17 cellular contexts compared by ENCODE assay signal in genomic region chr2:152352616-152353015, GRCh38.
"Had no signal": no experiment of that assay in that cellular context is flagged by ENCODE, and none has a peak within 500 bp of the region (broad histone marks: within the 10 kb centered on the region; RNA-seq: fewer than 3 reads in every experiment).

No MANE protein-coding gene starts in this region.

- H3K27ac ChIP-seq: brain microvascular endothelial cell, esophagus muscularis mucosa, hepatocyte, lower lobe of right lung, suprapubic skin had no signal

- H3K4me1 ChIP-seq: lower lobe of right lung had no signal

- H3K9me3 ChIP-seq: esophagus muscularis mucosa, lower lobe of right lung, suprapubic skin had no signal

- ATAC-seq: activated CD8-positive, alpha-beta T cell treated with anti-CD3 and anti-CD28 coated beads for 36 hours; left cardiac atrium; lower lobe of right lung; natural killer cell treated with Interleukin-12 subunit alpha and Interleukin-12 subunit beta and Interleukin-15 and Interleukin-18, amount 100 ng/mL, for 72 hours had no signal

- H3K4me3 Mint-ChIP-seq: activated CD4-positive, alpha-beta T cell treated with anti-CD3 and anti-CD28 coated beads, Interleukin-2, amount 10 ng/mL, durations not matched to agents 24 days and 14 days; activated CD8-positive, alpha-beta T cell treated with anti-CD3 and anti-CD28 coated beads for 36 hours; activated naive CD4-positive, alpha-beta T cell treated with anti-CD3 and anti-CD28 coated beads for 36 hours; natural killer cell treated with Interleukin-12 subunit alpha and Interleukin-12 subunit beta and Interleukin-15 and Interleukin-18, amount 100 ng/mL, for 72 hours; type B pancreatic cell had no signal

- H3K27ac Mint-ChIP-seq: activated CD4-positive, alpha-beta T cell treated with anti-CD3 and anti-CD28 coated beads, Interleukin-2, amount 10 ng/mL, durations not matched to agents 24 days and 14 days; activated CD8-positive, alpha-beta T cell treated with anti-CD3 and anti-CD28 coated beads for 36 hours; activated naive CD4-positive, alpha-beta T cell treated with anti-CD3 and anti-CD28 coated beads for 36 hours; natural killer cell treated with Interleukin-12 subunit alpha and Interleukin-12 subunit beta and Interleukin-15 and Interleukin-18, amount 100 ng/mL, for 72 hours; type B pancreatic cell had no signal

- H3K27me3 Mint-ChIP-seq: activated CD4-positive, alpha-beta T cell treated with anti-CD3 and anti-CD28 coated beads, Interleukin-2, amount 10 ng/mL, durations not matched to agents 24 days and 14 days; type B pancreatic cell had no signal

- H3K36me3 ChIP-seq: brain microvascular endothelial cell, esophagus muscularis mucosa, lower lobe of right lung, suprapubic skin had no signal

- H3K27me3 ChIP-seq: brain microvascular endothelial cell, esophagus muscularis mucosa, hepatocyte, suprapubic skin had no signal

- H3K4me1 Mint-ChIP-seq: activated CD4-positive, alpha-beta T cell treated with anti-CD3 and anti-CD28 coated beads, Interleukin-2, amount 10 ng/mL, durations not matched to agents 24 days and 14 days had no signal

- DNase-seq: activated CD4-positive, alpha-beta T cell treated with anti-CD3 and anti-CD28 coated beads, Interleukin-2, amount 10 ng/mL, durations not matched to agents 24 days and 14 days; activated CD8-positive, alpha-beta T cell treated with anti-CD3 and anti-CD28 coated beads for 36 hours; activated naive CD4-positive, alpha-beta T cell treated with anti-CD3 and anti-CD28 coated beads for 36 hours; activated T-cell treated with anti-CD3 and anti-CD28 coated beads, Interleukin-2, amount 50 U/mL, for 1 hour; brain microvascular endothelial cell; effector CD8-positive, alpha-beta T cell; left cardiac atrium; lower lobe of right lung; nucleus accumbens; stimulated activated CD4-positive, alpha-beta T cell treated with anti-CD3 and anti-CD28 coated beads, Interleukin-2, amount 100 ng/mL, for 24 hours; stimulated activated naive CD4-positive, alpha-beta T cell treated with Interleukin-2 at 50 U/mL for 16 hours; T1000 had no signal

- H3K9me3 Mint-ChIP-seq: activated CD4-positive, alpha-beta T cell treated with anti-CD3 and anti-CD28 coated beads, Interleukin-2, amount 10 ng/mL, durations not matched to agents 24 days and 14 days; activated CD8-positive, alpha-beta T cell treated with anti-CD3 and anti-CD28 coated beads for 36 hours; activated naive CD4-positive, alpha-beta T cell treated with anti-CD3 and anti-CD28 coated beads for 36 hours; natural killer cell treated with Interleukin-12 subunit alpha and Interleukin-12 subunit beta and Interleukin-15 and Interleukin-18, amount 100 ng/mL, for 72 hours; type B pancreatic cell had no signal

- H3K36me3 Mint-ChIP-seq: natural killer cell treated with Interleukin-12 subunit alpha and Interleukin-12 subunit beta and Interleukin-15 and Interleukin-18, amount 100 ng/mL, for 72 hours had no signal

- H3K4me3 ChIP-seq: esophagus muscularis mucosa, hepatocyte, lower lobe of right lung, suprapubic skin had no signal
